1 cellular context compared by ENCODE assay signal in genomic region chr17:59696682-59697277, GRCh38.
A peak's percentile ranks its signal among the peaks of the same experiment; 100 is the strongest.
TF ChIP-seq lines count a peak whose summit lies in the region.

No MANE protein-coding gene starts in this region.

TF ChIP-seq in H1, 55 proteins besides CTCF, POLR2A, EP300 and RAD21:
- TF ChIP-seq BCL11A (IDR thresholded peaks at IDR 0.05; ENCODE audit: low read depth in 2 of 2, low read length in 2 of 2) (no peak), ATF2 (IDR thresholded peaks at IDR 0.05; ENCODE audit: low read length) (0 out of 2 replicates have a peak, but pooled peaks have one; percentile 50)
